ENCODE assay signal across 8 cellular contexts in genomic region chr15:68056097-68056865, GRCh38. TPM values are rescaled to one million over a fixed set of nuclear protein-coding genes. Genes with fewer than 3 reads are reported as not detected.
DNase-seq lines count a peak whose midpoint lies in the region; ATAC-seq and TF ChIP-seq lines count a peak whose summit lies in the region.

No MANE protein-coding gene starts in this region.

- ATAC-seq in GM19351 (IDR thresholded peaks at IDR 0.05; ENCODE audit: unreplicated experiment) (no peak), GM18505 (IDR thresholded peaks at IDR 0.05; ENCODE audit: unreplicated experiment) (no peak)

- no peak overlapping the region for H2AFZ ChIP-seq in neural cell (ENCODE audit: low read depth, low read length)

- peak overlapping the region; percentile 91 to 99 (median 97) for H3K9ac ChIP-seq in BLaER1 treated with 17β-estradiol and CSF1 and Interleukin-3, amounts not matched to agents 10 nM and 100 nM
- H3K9ac ChIP-seq in neural cell (ENCODE audit: low read length), result peak overlapping the region; percentile 87

- H4K20me1 ChIP-seq in BLaER1 treated with 17β-estradiol and CSF1 and Interleukin-3, amounts not matched to agents 10 nM and 100 nM, result peaks cover 64 to 70% (median 67%) of the 10 kb centered on the region in 11 experiments
- no peaks in the 10 kb centered on the region for H4K20me1 ChIP-seq in neural cell (ENCODE audit: insufficient read depth)

- peaks cover 8 to 37% (median 18%) of the 10 kb centered on the region in 11 experiments; a peak in 19 of 22 replicates for H3K36me3 ChIP-seq in BLaER1 treated with 17β-estradiol and CSF1 and Interleukin-3, amounts not matched to agents 10 nM and 100 nM
- no peaks in the 10 kb centered on the region for H3K36me3 ChIP-seq in MG63
- no peaks in the 10 kb centered on the region for H3K36me3 ChIP-seq in neural cell (ENCODE audit: insufficient read depth, low read length)

- no peak for TF ChIP-seq POLR2A in GM18505 (IDR thresholded peaks at IDR 0.05; ENCODE audit: borderline replicate concordance, extremely low read depth, insufficient read depth, insufficient read length)

- H3F3A ChIP-seq in neural cell (ENCODE audit: insufficient read depth, low read length, poor library complexity, severe bottlenecking), result no peaks in the 10 kb centered on the region

- H3K4me2 ChIP-seq in BLaER1 treated with 17β-estradiol and CSF1 and Interleukin-3, amounts not matched to agents 10 nM and 100 nM, result peak overlapping the region; percentile 66 to 93 (median 85)
- H3K4me2 ChIP-seq in neural cell (ENCODE audit: low read length), result peak overlapping the region; percentile 51

- H3K27ac ChIP-seq in BLaER1 treated with 17β-estradiol and CSF1 and Interleukin-3, amounts not matched to agents 10 nM and 100 nM, result peak overlapping the region in 9 of 11 experiments; percentile 92 to 99 (median 97); a peak in 18 of 22 replicates
- peak overlapping the region in 1 of 2 donors; percentile 96 for H3K27ac ChIP-seq in coronary artery
- peak overlapping the region; percentile 86 for H3K27ac ChIP-seq in neural cell (ENCODE audit: low read length)

- H3K9me3 ChIP-seq in BLaER1 treated with 17β-estradiol and CSF1 and Interleukin-3, amounts not matched to agents 10 nM and 100 nM (replicated peaks in 1 of 11), result peaks cover 0 to 7% (median 0%) of the 10 kb centered on the region in 11 experiments; a peak in 1 of 22 replicates
- H3K9me3 ChIP-seq in MG63, result no peaks in the 10 kb centered on the region
- H3K9me3 ChIP-seq in neural cell (ENCODE audit: low read length), result no peaks in the 10 kb centered on the region

- TF ChIP-seq RAD21 in neural cell (conservative IDR thresholded peaks at IDR 0.05), result no peak

- no peaks in the 10 kb centered on the region for H3K9me2 ChIP-seq in neural cell (ENCODE audit: insufficient read depth, low read length)

- TF ChIP-seq CTCF in coronary artery (IDR thresholded peaks at IDR 0.05) (no peak), neural cell (IDR thresholded peaks at IDR 0.05; ENCODE audit: poor library complexity, severe bottlenecking) (no peak)

- H3K4me1 ChIP-seq in BLaER1 treated with 17β-estradiol and CSF1 and Interleukin-3, amounts not matched to agents 10 nM and 100 nM, result peaks cover 12 to 53% (median 33%) of the 10 kb centered on the region in 10 experiments

- no peak for DNase-seq in MG63
- DNase-seq in coronary artery (ENCODE audit: low spot score), result no peak
- DNase-seq in medulla oblongata (ENCODE audit: extremely low spot score), result no peak
- DNase-seq in RPMI8226, result no peak

- H3K79me2 ChIP-seq in neural cell (replicated peaks; ENCODE audit: insufficient read depth, low read length), result peaks cover 56% of the 10 kb centered on the region

- peak overlapping the region; percentile 90 to 99 (median 96) for H3K4me3 ChIP-seq in BLaER1 treated with 17β-estradiol and CSF1 and Interleukin-3, amounts not matched to agents 10 nM and 100 nM
- H3K4me3 ChIP-seq in MG63 (peak overlapping the region; percentile 91), coronary artery (peak overlapping the region; percentile 93), neural cell (ENCODE audit: low read length) (peak overlapping the region; percentile 82)

- H3K27me3 ChIP-seq in BLaER1 treated with 17β-estradiol and CSF1 and Interleukin-3, amounts not matched to agents 10 nM and 100 nM, result no peaks in the 10 kb centered on the region
- H3K27me3 ChIP-seq in MG63 (no peaks in the 10 kb centered on the region), neural cell (ENCODE audit: insufficient read depth, low read depth, low read length) (no peaks in the 10 kb centered on the region)

- TF ChIP-seq EP300 in neural cell (conservative IDR thresholded peaks at IDR 0.05; ENCODE audit: poor library complexity, severe bottlenecking), result no peak

TF ChIP-seq in neural cell, 6 proteins besides CTCF, POLR2A, EP300 and RAD21:
- TF ChIP-seq MXI1 (conservative IDR thresholded peaks at IDR 0.05; ENCODE audit: poor library complexity, severe bottlenecking) (no peak), SMC3 (conservative IDR thresholded peaks at IDR 0.05; ENCODE audit: poor library complexity) (no peak), EZH2 (IDR thresholded peaks at IDR 0.05; ENCODE audit: borderline replicate concordance, insufficient read depth, low read length, poor library complexity, severe bottlenecking) (no peak), POLR2AphosphoS5 (IDR thresholded peaks at IDR 0.05) (no peak), REST (IDR thresholded peaks at IDR 0.05; ENCODE audit: borderline replicate concordance) (no peak), TAF1 (IDR thresholded peaks at IDR 0.05; ENCODE audit: low read depth) (no peak)

RNA-seq across cellular contexts. Expression of gene PIAS1, which starts 2.2 kb away (rescaled TPM):
- 7.6 and 30.4 TPM in 2 replicates for total RNA-seq in MG63 (2014; rRNA removed; shearing (Covaris generic); ENCODE audit: low replicate concordance)
- 13.3 and 14.3 TPM in 2 replicates for polyA plus RNA-seq in neural cell
- 56.7 and 71.9 TPM in 2 replicates for polyA minus RNA-seq in neural cell
